ENCODE assay signal across 19 cellular contexts in the genomic region with DNA sequence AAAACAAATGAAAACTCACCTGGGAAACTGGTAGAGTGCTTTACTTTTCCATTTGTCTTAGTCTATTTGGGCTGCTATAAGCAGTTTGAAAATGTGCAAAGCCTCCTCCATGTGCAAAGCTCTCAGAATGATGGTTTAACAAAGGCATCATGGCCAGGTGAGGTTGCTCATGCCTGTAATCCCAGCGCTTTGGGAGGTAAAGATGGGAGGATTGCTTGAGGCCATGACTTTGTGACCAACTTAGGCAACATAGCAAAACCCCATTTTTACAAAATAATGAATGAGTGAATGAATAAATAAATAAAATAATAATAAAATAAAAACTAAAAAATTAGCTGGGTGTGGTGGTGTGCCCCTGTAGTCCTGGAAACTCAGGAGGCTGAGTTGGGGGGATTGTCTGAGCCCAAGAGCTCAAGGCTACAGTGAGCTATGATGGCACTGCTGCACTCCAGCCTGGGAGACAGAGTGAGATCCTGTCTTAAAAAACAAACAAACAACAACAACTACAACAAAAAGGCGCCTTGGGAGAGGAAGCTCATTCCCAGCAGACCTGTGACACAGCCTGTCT.
DNase-seq lines count a peak whose midpoint lies in the region; ATAC-seq and TF ChIP-seq lines count a peak whose summit lies in the region.
"Had no signal": no experiment of that assay in that cellular context is flagged by ENCODE, and none has a peak within 500 bp of the region (broad histone marks: within the 10 kb centered on the region; RNA-seq: fewer than 3 reads in every experiment).

No MANE protein-coding gene starts in this region.

- H3K36me3 ChIP-seq in Caco-2 (ENCODE audit: control insufficient read depth, insufficient read depth, low read length), result no peaks in the 10 kb centered on the region
- no peaks in the 10 kb centered on the region for H3K36me3 ChIP-seq in MM.1S (replicated peaks; ENCODE audit: insufficient read depth, low read length)
- H3K36me3 ChIP-seq in endodermal cell (ENCODE audit: control insufficient read depth, insufficient read depth, low read length), result no peaks in the 10 kb centered on the region
- H3K36me3 ChIP-seq in trophoblast cell (ENCODE audit: control insufficient read depth in 1 of 2, insufficient read depth in 2 of 2, low read length in 2 of 2), result no peaks in the 10 kb centered on the region

- H2AK5ac ChIP-seq in trophoblast cell (ENCODE audit: low read length), result no peak overlapping the region

- H4K8ac ChIP-seq in trophoblast cell (ENCODE audit: low read depth, low read length), result peak overlapping the region; percentile 49

- no TSS peak for BruUV-seq in Caco-2 (replicated peaks; lab: Mats Ljungman, UMichigan)

- H3K4me3 Mint-ChIP-seq in Caco-2 (ENCODE audit: unreplicated experiment) (peak overlapping the region; percentile 75), endodermal cell (no peak overlapping the region)
- H3K4me3 Mint-ChIP-seq: B cell; CD4-positive, CD25-positive, alpha-beta regulatory T cell had no signal

- intact Hi-C loops in Caco-2 (cut with micrococcal nuclease; ENCODE audit: unreplicated experiment), result loop anchor here (2.0 to 10.0 kb wide), 4 partner anchors 25 to 377 kb away; a partner anchor contains a TSS

- H3K36me3 Mint-ChIP-seq in Caco-2 (ENCODE audit: insufficient read depth, unreplicated experiment) (peaks cover 13% of the 10 kb centered on the region), endodermal cell (ENCODE audit: low read depth) (no peaks in the 10 kb centered on the region)

- H2BK120ac ChIP-seq in trophoblast cell (ENCODE audit: insufficient read depth, low read length, poor library complexity), result peak overlapping the region; percentile 70

- H2AFZ ChIP-seq in MM.1S (ENCODE audit: low read length) (0 out of 2 replicates have a peak overlapping the region, but pooled peaks have one; percentile 40), trophoblast cell (ENCODE audit: insufficient read depth, low read length, poor library complexity) (peak overlapping the region; percentile 11)
- H2AFZ ChIP-seq: GM23248 had no signal

- H3K4me2 ChIP-seq in MM.1S (ENCODE audit: low read depth, low read length), result no peak overlapping the region
- H3K4me2 ChIP-seq in trophoblast cell (ENCODE audit: low read length), result peak overlapping the region; percentile 51

- H3K23ac ChIP-seq in trophoblast cell (ENCODE audit: low read length), result no peak overlapping the region

- H3K79me2 ChIP-seq in MM.1S (ENCODE audit: low read length) (no peaks in the 10 kb centered on the region), trophoblast cell (ENCODE audit: control insufficient read depth, insufficient read depth, low read length, poor library complexity) (peaks cover 1% of the 10 kb centered on the region)

- ATAC-seq in GM19328 (IDR thresholded peaks at IDR 0.05; ENCODE audit: unreplicated experiment) (no peak), HG03045 (IDR thresholded peaks at IDR 0.05; ENCODE audit: unreplicated experiment) (no peak), GM21717 (IDR thresholded peaks at IDR 0.05; ENCODE audit: unreplicated experiment) (no peak)
- ATAC-seq: GM12878 had no signal

- peaks cover 6% of the 10 kb centered on the region; the same call in 1 of the 2 replicates for H3F3A ChIP-seq in MM.1S (ENCODE audit: insufficient read depth, low read length)

- no peaks in the 10 kb centered on the region for H3K9me3 Mint-ChIP-seq in Caco-2 (ENCODE audit: unreplicated experiment)
- no peaks in the 10 kb centered on the region for H3K9me3 Mint-ChIP-seq in endodermal cell

- H2BK12ac ChIP-seq in trophoblast cell (ENCODE audit: low read length), result peak overlapping the region; percentile 88

- H3K9me3 ChIP-seq in Caco-2, result no peaks in the 10 kb centered on the region
- H3K9me3 ChIP-seq in MM.1S (replicated peaks; ENCODE audit: insufficient read depth, low read length), result no peaks in the 10 kb centered on the region
- no peaks in the 10 kb centered on the region for H3K9me3 ChIP-seq in endodermal cell (ENCODE audit: control insufficient read depth, low read length)
- H3K9me3 ChIP-seq in trophoblast cell (ENCODE audit: insufficient read depth, low read depth, low read length), result peaks cover 5% of the 10 kb centered on the region

- peak overlapping the region; percentile 70 for H3K14ac ChIP-seq in trophoblast cell (ENCODE audit: low read length)

- H3K4me3 ChIP-seq in Caco-2 (ENCODE audit: low read depth, low read length) (no peak overlapping the region), MM.1S (ENCODE audit: low read length) (no peak overlapping the region), endodermal cell (ENCODE audit: low read length) (no peak overlapping the region), trophoblast cell (ENCODE audit: low read depth, low read length) (no peak overlapping the region)
- H3K4me3 ChIP-seq: GM12878, GM23248 had no signal

- H3K18ac ChIP-seq in trophoblast cell (ENCODE audit: low read length), result peak overlapping the region; percentile 31

- H4K20me1 ChIP-seq in MM.1S (ENCODE audit: insufficient read depth, low read length), result no peaks in the 10 kb centered on the region

- no peak overlapping the region for H3K4ac ChIP-seq in trophoblast cell (ENCODE audit: low read depth, low read length)

- H3K4me1 Mint-ChIP-seq in Caco-2 (ENCODE audit: low read depth, unreplicated experiment), result peaks cover 20% of the 10 kb centered on the region
- H3K4me1 Mint-ChIP-seq in endodermal cell, result peaks cover 16% of the 10 kb centered on the region
- H3K4me1 Mint-ChIP-seq: B cell had no signal

- H3K4me1 ChIP-seq in Caco-2 (peaks cover 18% of the 10 kb centered on the region; the same call in 1 of the 2 replicates), MM.1S (ENCODE audit: low read length) (peaks cover 8% of the 10 kb centered on the region; the same call in 1 of the 2 replicates), endodermal cell (ENCODE audit: control insufficient read depth, insufficient read depth, low read length) (no peaks in the 10 kb centered on the region), trophoblast cell (ENCODE audit: control insufficient read depth in 1 of 2, insufficient read depth in 2 of 2, low read length in 2 of 2) (peaks cover 23 to 26% of the 10 kb centered on the region in 2 experiments)

- no peak overlapping the region for H3K27ac ChIP-seq in MM.1S (ENCODE audit: low read length)
- peak overlapping the region; percentile 96 for H3K27ac ChIP-seq in endodermal cell (ENCODE audit: low read depth, low read length)
- H3K27ac ChIP-seq in trophoblast cell (ENCODE audit: low read depth, low read length), result peak overlapping the region; percentile 31
- H3K27ac ChIP-seq: GM23248, HL-60 had no signal

- POLR2A ChIA-PET in Caco-2 (lab: Charles Lee), result interaction anchor here (0.5 to 0.6 kb wide), 3 partner anchors 114 to 410 kb away, joined by 3 read pairs; no protein-coding TSS in a partner anchor

- CTCF ChIA-PET in Caco-2 (lab: Charles Lee), result interaction anchor here (1.2 kb wide), 1 partner anchor 73 kb away, joined by 3 read pairs; no protein-coding TSS in a partner anchor

- H3K27ac Mint-ChIP-seq in Caco-2 (ENCODE audit: unreplicated experiment) (peak overlapping the region; percentile 96), endodermal cell (no peak overlapping the region)
- H3K27ac Mint-ChIP-seq: B cell had no signal

- peak overlapping the region; percentile 49 for H4K91ac ChIP-seq in trophoblast cell (ENCODE audit: low read depth, low read length)

- TF ChIP-seq CTCF in Caco-2 (IDR thresholded peaks at IDR 0.05; ENCODE audit: insufficient read depth in 1 of 2, low read depth in 1 of 2, low read length in 1 of 2, severe bottlenecking in 1 of 2, unreplicated experiment in 1 of 2), result no peak
- no peak for TF ChIP-seq CTCF in MM.1S (IDR thresholded peaks at IDR 0.05; ENCODE audit: low read length)
- no peak for TF ChIP-seq CTCF in endodermal cell (conservative IDR thresholded peaks at IDR 0.05)

- H3K79me1 ChIP-seq in trophoblast cell (ENCODE audit: low read length), result peaks cover 19% of the 10 kb centered on the region

- H3K27me3 ChIP-seq in Caco-2 (replicated peaks; ENCODE audit: control insufficient read depth, insufficient read depth, low read length) (no peaks in the 10 kb centered on the region), MM.1S (replicated peaks; ENCODE audit: insufficient read depth, low read length) (no peaks in the 10 kb centered on the region), endodermal cell (ENCODE audit: control insufficient read depth, insufficient read depth, low read length, poor library complexity, severe bottlenecking) (peaks cover 6% of the 10 kb centered on the region), trophoblast cell (ENCODE audit: insufficient read depth, low read length) (no peaks in the 10 kb centered on the region)

- no peak overlapping the region for H4K12ac ChIP-seq in trophoblast cell (ENCODE audit: low read depth, low read length)

- peak overlapping the region; percentile 70 for H2BK5ac ChIP-seq in trophoblast cell (ENCODE audit: low read depth, low read length, poor library complexity)

- H3K9ac ChIP-seq in MM.1S (ENCODE audit: low read length), result no peak overlapping the region
- H3K9ac ChIP-seq in endodermal cell (ENCODE audit: extremely low read depth, low read length, poor library complexity, severe bottlenecking), result no peak overlapping the region
- no peak overlapping the region for H3K9ac ChIP-seq in trophoblast cell (ENCODE audit: low read length)
- H3K9ac ChIP-seq: GM23248 had no signal

- DNase-seq in Caco-2, result no peak
- DNase-seq in MM.1S, result no peak
- DNase-seq in endodermal cell, result no peak
- no peak for DNase-seq in trophoblast cell
- DNase-seq in epidermal melanocyte (ENCODE audit: insufficient read length, low spot score), result no peak
- DNase-seq: CD4-positive, CD25-positive, alpha-beta regulatory T cell; DND-41; GM23248; KG1; NCI-H2029; NCI-H2171; NCI-H345; Right ventricle myocardium superior had no signal

- H3K9me2 ChIP-seq in MM.1S (replicated peaks; ENCODE audit: insufficient read depth, low read length), result no peaks in the 10 kb centered on the region

- H3K27me3 Mint-ChIP-seq in Caco-2 (ENCODE audit: insufficient read depth, unreplicated experiment) (no peaks in the 10 kb centered on the region), endodermal cell (ENCODE audit: insufficient read depth) (peaks cover 32% of the 10 kb centered on the region)

- 85 to 100% methylated on average over 1 to 2 of the region's 2 CpGs for WGBS in endodermal cell (ENCODE audit: insufficient coverage in 1 of 2, insufficient read length in 1 of 2), 2 experiments
- WGBS in trophoblast cell (ENCODE audit: extremely low coverage, insufficient coverage, insufficient read length), result no CpG with 5 or more reads among the region's 2 CpGs
